Comparison of ENCODE assay signal across 1 cellular context in genomic region chr4:6529021-6529420, GRCh38.
TF ChIP-seq lines count a peak whose summit lies in the region.

No MANE protein-coding gene starts in this region.

TF ChIP-seq in HepG2, 621 proteins besides CTCF, POLR2A, EP300 and RAD21:
- TF ChIP-seq HNF1B (CRISPR knock-in tag; IDR thresholded peaks at IDR 0.05) (no peak), TFAP4 (IDR thresholded peaks at IDR 0.05; ENCODE audit: borderline replicate concordance, low read depth) (no peak), GPN1 (CRISPR knock-in tag; IDR thresholded peaks at IDR 0.05; ENCODE audit: borderline replicate concordance) (no peak), ZFP91 (CRISPR knock-in tag; IDR thresholded peaks at IDR 0.05; ENCODE audit: borderline replicate concordance) (no peak), ZNF431 (CRISPR knock-in tag; IDR thresholded peaks at IDR 0.05; ENCODE audit: borderline replicate concordance, low read depth) (no peak), CENPBD1 (CRISPR knock-in tag; IDR thresholded peaks at IDR 0.05; ENCODE audit: borderline replicate concordance, low read depth) (no peak), ZNF468 (CRISPR knock-in tag; IDR thresholded peaks at IDR 0.05) (no peak), ZNF430 (CRISPR knock-in tag; IDR thresholded peaks at IDR 0.05) (no peak), ZNF724P (CRISPR knock-in tag; IDR thresholded peaks at IDR 0.05; ENCODE audit: borderline replicate concordance) (no peak), ZNF510 (CRISPR knock-in tag; IDR thresholded peaks at IDR 0.05; ENCODE audit: low read depth) (no peak), IKZF1 (IDR thresholded peaks at IDR 0.05) (no peak), ZZZ3 (CRISPR knock-in tag; IDR thresholded peaks at IDR 0.05; ENCODE audit: borderline replicate concordance) (no peak), E2F5 (CRISPR knock-in tag; conservative IDR thresholded peaks at IDR 0.05) (no peak), ETS1 (CRISPR knock-in tag; IDR thresholded peaks at IDR 0.05) (no peak)
TF ChIP-seq in HepG2: peak in this region for 0.
